In the genomic region with DNA sequence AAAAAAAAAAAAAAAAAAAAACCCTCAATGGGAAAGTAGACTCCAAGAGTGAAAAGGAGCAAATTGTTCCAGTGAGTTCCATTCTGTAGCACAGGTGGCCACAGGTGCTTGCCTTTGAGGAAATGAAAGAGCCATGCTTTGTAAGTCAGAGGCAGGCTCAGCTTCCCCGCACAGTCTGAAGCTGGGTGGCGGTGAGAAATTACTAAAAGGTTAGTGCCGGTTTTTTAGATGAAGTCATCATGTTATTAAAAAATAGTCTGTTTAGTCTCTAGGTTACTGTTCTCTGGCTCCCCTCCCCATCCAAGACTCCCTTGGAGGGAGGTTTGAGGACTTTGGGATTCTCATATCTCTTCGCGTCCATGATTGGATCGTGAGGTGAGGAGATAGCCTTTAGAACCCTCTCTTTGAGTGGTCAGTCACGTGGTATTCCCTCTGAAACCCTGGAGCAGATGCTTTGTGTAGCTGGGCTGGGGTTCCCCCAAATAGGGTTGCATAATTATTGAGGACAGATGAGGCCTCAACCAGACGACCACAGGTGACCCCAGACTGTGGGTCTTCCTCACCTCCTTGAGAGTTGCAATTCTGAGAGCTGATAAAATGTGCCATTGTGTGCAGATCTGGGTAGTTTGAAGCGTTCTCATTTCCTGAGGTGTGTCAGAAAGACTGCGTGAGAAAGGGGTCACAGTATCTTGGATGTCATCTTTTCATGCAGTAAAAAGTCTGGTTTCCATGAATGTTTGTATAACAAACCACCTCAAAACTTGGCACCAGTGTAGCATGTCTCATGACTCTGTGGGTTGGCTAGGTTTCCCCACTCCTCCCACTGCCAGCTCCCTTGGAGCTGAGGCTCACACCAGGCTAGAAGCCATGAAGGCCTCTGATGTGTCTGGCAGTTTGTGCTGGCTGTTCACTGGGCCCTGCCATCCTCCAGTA, we compare ENCODE assay signal across 8 cellular contexts. TPM values are rescaled to one million over a fixed set of nuclear protein-coding genes. Genes with fewer than 3 reads are reported as not detected.
DNase-seq lines count a peak whose midpoint lies in the region; ATAC-seq and TF ChIP-seq lines count a peak whose summit lies in the region.

No MANE protein-coding gene starts in this region.

- H3K36me3 Mint-ChIP-seq in central memory CD8-positive, alpha-beta T cell (ENCODE audit: insufficient read depth), result peaks cover 25% of the 10 kb centered on the region

- H3K9me3 ChIP-seq in AG04450 (ENCODE audit: control insufficient read depth, insufficient read depth, low read length) (no peaks in the 10 kb centered on the region), stomach smooth muscle (ENCODE audit: control insufficient read depth in 2 of 2, low read length in 2 of 2) (no peaks in the 10 kb centered on the region)

- H3K27me3 Mint-ChIP-seq in central memory CD8-positive, alpha-beta T cell, result no peaks in the 10 kb centered on the region

- peak; percentile 50 for ATAC-seq in HG03196 (IDR thresholded peaks at IDR 0.05; ENCODE audit: unreplicated experiment)
- peak; percentile 25 for ATAC-seq in central memory CD8-positive, alpha-beta T cell (replicated peaks; ENCODE audit: extremely low read depth, poor library complexity, severe bottlenecking)

- CTCF ChIA-PET in AG04450 (lab: Charles Lee), result interaction anchor here (0.7 kb wide), 1 partner anchor 503 kb away, joined by 3 read pairs; no protein-coding TSS in a partner anchor

- peak overlapping the region in 1 of 2 donors; percentile 22 for H3K9ac ChIP-seq in stomach smooth muscle (ENCODE audit: low read length in 2 of 2)

- H3K27me3 ChIP-seq in AG04450 (ENCODE audit: control insufficient read depth, insufficient read depth, low read length) (no peaks in the 10 kb centered on the region), stomach smooth muscle (ENCODE audit: control insufficient read depth in 1 of 2, insufficient read depth in 2 of 2, low read length in 2 of 2) (no peaks in the 10 kb centered on the region)

- peaks cover 4% of the 10 kb centered on the region for H3K9me3 Mint-ChIP-seq in central memory CD8-positive, alpha-beta T cell

- TF ChIP-seq CTCF in AG04450 (IDR thresholded peaks at IDR 0.05; ENCODE audit: low read depth, low read length), result no peak

- peaks cover 83% of the 10 kb centered on the region for H3K4me1 Mint-ChIP-seq in central memory CD8-positive, alpha-beta T cell

- POLR2A ChIA-PET in AG04450 (lab: Yijun Ruan, JAX), result interaction anchor here (0.6 to 1.3 kb wide), 3 partner anchors 27 to 43 kb away, joined by 3 to 10 read pairs (median 4); no protein-coding TSS in a partner anchor

- H3K27ac ChIP-seq in AG04450 (ENCODE audit: low read depth, low read length) (peak overlapping the region; percentile 71), stomach smooth muscle (ENCODE audit: low read length) (peak overlapping the region; percentile 89)

- H3K36me3 ChIP-seq in stomach smooth muscle (ENCODE audit: control insufficient read depth in 2 of 2, insufficient read depth in 2 of 2, low read length in 2 of 2), result peaks cover 0 to 5% of the 10 kb centered on the region in 2 donors

- H3K4me3 Mint-ChIP-seq in central memory CD8-positive, alpha-beta T cell, result peak overlapping the region; percentile 50

- TF ChIP-seq POLR2A in GM19099 (IDR thresholded peaks at IDR 0.05; ENCODE audit: extremely low read depth, insufficient read length, low read depth), result peak; percentile 17

- peaks cover 45% of the 10 kb centered on the region for H3K4me1 ChIP-seq in stomach smooth muscle (ENCODE audit: control insufficient read depth, insufficient read depth, low read length)

- DNase-seq in AG04450 (ENCODE audit: low read depth, low spot score) (peak; percentile 81), T-helper 9 cell (peak; percentile 59), medulla oblongata (ENCODE audit: extremely low spot score) (peak; percentile 74), HuH-7.5 (ENCODE audit: low spot score) (no peak)
- DNase-seq in central memory CD8-positive, alpha-beta T cell (ENCODE audit: low spot score in 2 of 2), result peak in 1 of 2 donors; percentile 48

- no peak overlapping the region for H3K4me3 ChIP-seq in AG04450 (ENCODE audit: low read depth, low read length)
- peak overlapping the region in 1 of 2 donors; percentile 17 for H3K4me3 ChIP-seq in stomach smooth muscle (ENCODE audit: low read length in 2 of 2)

- H3K27ac Mint-ChIP-seq in central memory CD8-positive, alpha-beta T cell (ENCODE audit: low read depth), result peak overlapping the region; percentile 99

RNA-seq across cellular contexts. Expression of gene OGDH, which starts 27.1 kb away (rescaled TPM):
- 35.8 and 38.6 TPM in 2 replicates for polyA plus RNA-seq in AG04450 (2011; rRNA removed)
- polyA minus RNA-seq in AG04450 (2011; rRNA and poly(A)+ RNA removed), result 72.7 and 88.1 TPM in 2 replicates

RNA-seq across cellular contexts. Expression of gene TMED4, which starts 51.5 kb away (rescaled TPM):
- polyA plus RNA-seq in AG04450 (2011; rRNA removed), result 76.4 and 78.4 TPM in 2 replicates
- polyA minus RNA-seq in AG04450 (2011; rRNA and poly(A)+ RNA removed), result 51.1 and 62.2 TPM in 2 replicates

RNA-seq across cellular contexts. Expression of gene DDX56, which starts 59.8 kb away (rescaled TPM):
- polyA plus RNA-seq in AG04450 (2011; rRNA removed), result 45.9 and 52.6 TPM in 2 replicates
- polyA minus RNA-seq in AG04450 (2011; rRNA and poly(A)+ RNA removed), result 46.6 and 62.9 TPM in 2 replicates
